Comparison of ENCODE assay signal across 25 cellular contexts in genomic region chr13:82833928-82834327, GRCh38.
DNase-seq lines count a peak whose midpoint lies in the region; ATAC-seq and TF ChIP-seq lines count a peak whose summit lies in the region.
"Had no signal": no experiment of that assay in that cellular context is flagged by ENCODE, and none has a peak within 500 bp of the region (broad histone marks: within the 10 kb centered on the region; RNA-seq: fewer than 3 reads in every experiment).

No MANE protein-coding gene starts in this region.

- no peak for TF ChIP-seq CTCF in choroid plexus epithelial cell (conservative IDR thresholded peaks at IDR 0.05; ENCODE audit: low read depth, low read length)
- TF ChIP-seq CTCF in adrenal gland (IDR thresholded peaks at IDR 0.05), result no peak
- no peak for TF ChIP-seq CTCF in heart left ventricle (IDR thresholded peaks at IDR 0.05)

- H3K4me3 ChIP-seq in choroid plexus epithelial cell (ENCODE audit: low read depth, low read length), result no peak overlapping the region
- no peak overlapping the region for H3K4me3 ChIP-seq in adrenal gland
- no peak overlapping the region for H3K4me3 ChIP-seq in heart left ventricle
- H3K4me3 ChIP-seq: colonic mucosa, right atrium auricular region, testis, uterus had no signal

- H3K27ac ChIP-seq in adrenal gland (no peak overlapping the region), heart left ventricle (no peak overlapping the region)
- H3K27ac ChIP-seq: colonic mucosa, right atrium auricular region, testis, uterus had no signal

- no peak for TF ChIP-seq POLR2A in adrenal gland (IDR thresholded peaks at IDR 0.05)
- TF ChIP-seq POLR2A in heart left ventricle (IDR thresholded peaks at IDR 0.05), result no peak

- DNase-seq in EL (peak; percentile 39), M059J (ENCODE audit: low read depth) (peak; percentile 1), choroid plexus epithelial cell (ENCODE audit: low read depth) (peak; percentile 61), iris pigment epithelial cell (ENCODE audit: low read depth) (peak; percentile 77), adrenal gland (no peak), NOMO-1 treated with dmso at 0.1 percent for 144 hours (lab: John Stamatoyannopoulos, UW; ENCODE audit: unreplicated experiment) (no peak), heart left ventricle (no peak)
- DNase-seq: activated CD4-positive, alpha-beta memory T cell treated with anti-CD3 and anti-CD28 coated beads, Interleukin-2, amount 10 ng/mL, durations not matched to agents 7 days and 5 days; activated CD4-positive, CD25-positive, alpha-beta regulatory T cell treated with anti-CD3 and anti-CD28 coated beads, Interleukin-2, amount 50 U/mL, for 72 hours; C1 segment of cervical spinal cord; colonic mucosa; endodermal cell; hypothalamus; Karpas-422; left ventricle myocardium superior; natural killer cell; NCI-H1048; NCI-H187 treated with DMSO at 0.1 percent for 48 hours; NCI-H2227 treated with DMSO at 0.1 percent for 48 hours; stimulated activated CD4-positive, alpha-beta T cell treated with anti-CD3 and anti-CD28 coated beads, Interleukin-4, amount 100 ng/mL, for 4 hours; stimulated activated naive CD4-positive, alpha-beta T cell; testis; uterus had no signal

- H3K36me3 ChIP-seq in adrenal gland (replicated peaks in 1 of 2) (no peaks in the 10 kb centered on the region), heart left ventricle (no peaks in the 10 kb centered on the region)
- H3K36me3 ChIP-seq: colonic mucosa, right atrium auricular region, uterus had no signal

- no peaks in the 10 kb centered on the region for H3K4me1 ChIP-seq in adrenal gland (replicated peaks in 1 of 2)
- H3K4me1 ChIP-seq in heart left ventricle, result no peaks in the 10 kb centered on the region
- H3K4me1 ChIP-seq: colonic mucosa, right atrium auricular region, testis, uterus had no signal

- intact Hi-C loops in adrenal gland (cut with DNase I), result no loop called here
- intact Hi-C loops in heart left ventricle (cut with DNase I), result no loop called here

- WGBS in adrenal gland, 4 donors, result 48 to 57% (median 50%) methylated on average over 3 of the region's 3 CpGs
- WGBS in heart left ventricle, 4 donors, result 62 to 68% (median 66%) methylated on average over 3 of the region's 3 CpGs

- H3K27me3 ChIP-seq in adrenal gland (no peaks in the 10 kb centered on the region), heart left ventricle (no peaks in the 10 kb centered on the region)
- H3K27me3 ChIP-seq: colonic mucosa, right atrium auricular region, testis, uterus had no signal

- ATAC-seq in GM18520 (IDR thresholded peaks at IDR 0.05; ENCODE audit: unreplicated experiment), result no peak
- no peak for ATAC-seq in heart left ventricle
- ATAC-seq: left ventricle myocardium superior, natural killer cell had no signal

- H3K9me3 ChIP-seq in adrenal gland (replicated peaks in 1 of 3) (no peaks in the 10 kb centered on the region), heart left ventricle (no peaks in the 10 kb centered on the region)
- H3K9me3 ChIP-seq: colonic mucosa, right atrium auricular region, testis had no signal

Comparison
In these comparisons a context has a peak if more than half of its experiments do, and no peak if none do; other contexts are left out.
1. DNase-seq: peak in EL (single experiment), M059J (single experiment), choroid plexus epithelial cell (single experiment) and iris pigment epithelial cell (single experiment); none in adrenal gland (0 of 7), NOMO-1 treated with dmso at 0.1 percent for 144 hours (single experiment) and heart left ventricle (0 of 5).